Comparison of ENCODE assay signal across 14 cellular contexts in the genomic region with DNA sequence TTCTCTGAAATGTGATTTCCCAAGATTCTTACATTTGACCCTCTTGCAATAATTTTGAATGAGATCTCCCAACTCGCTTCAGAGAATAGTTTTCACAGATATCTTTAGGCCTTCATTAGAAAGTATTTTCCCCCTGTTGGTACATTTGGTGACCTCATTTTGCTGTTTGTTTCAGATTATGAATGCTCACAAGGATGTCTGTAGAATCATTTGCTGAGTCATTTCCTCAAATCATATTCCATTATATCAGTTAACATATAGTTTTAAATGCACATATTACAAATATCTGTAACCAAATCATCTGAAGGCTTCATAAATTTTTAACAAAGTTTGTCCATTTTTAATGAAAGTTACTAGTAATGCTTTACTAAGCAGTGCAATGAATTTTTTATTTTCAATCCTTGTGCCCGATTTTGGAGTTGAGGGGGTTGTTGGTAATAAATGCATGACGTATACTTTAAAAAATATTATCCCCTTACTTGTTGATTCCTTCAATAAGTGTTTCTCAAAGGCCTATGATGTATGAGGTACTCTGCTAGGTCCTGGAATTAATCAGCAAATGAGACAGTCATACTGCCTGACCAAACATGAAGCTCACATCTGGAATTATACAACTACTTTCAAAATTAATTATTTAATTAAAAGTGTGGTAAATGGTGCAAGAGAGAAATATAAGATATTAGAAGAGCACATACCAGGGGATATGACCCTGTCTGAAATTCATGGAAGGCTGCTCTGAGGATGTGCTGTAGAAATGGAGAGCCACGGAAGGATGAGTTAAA.
A peak's percentile ranks its signal among the peaks of the same experiment; 100 is the strongest.
DNase-seq lines count a peak whose midpoint lies in the region; ATAC-seq and TF ChIP-seq lines count a peak whose summit lies in the region.
"Had no signal": no experiment of that assay in that cellular context is flagged by ENCODE, and none has a peak within 500 bp of the region (broad histone marks: within the 10 kb centered on the region; RNA-seq: fewer than 3 reads in every experiment).

No MANE protein-coding gene starts in this region.

- no peaks in the 10 kb centered on the region for H3F3A ChIP-seq in smooth muscle cell (ENCODE audit: low read depth)

- H3K27me3 ChIP-seq in smooth muscle cell (ENCODE audit: low read depth) (no peaks in the 10 kb centered on the region), colonic mucosa (no peaks in the 10 kb centered on the region)
- H3K27me3 ChIP-seq: right lobe of liver had no signal

- TF ChIP-seq CTCF in RWPE1 (conservative IDR thresholded peaks at IDR 0.05; ENCODE audit: low read depth) (no peak), smooth muscle cell (IDR thresholded peaks at IDR 0.05; ENCODE audit: borderline replicate concordance, insufficient read depth, poor library complexity, severe bottlenecking) (no peak), colonic mucosa (IDR thresholded peaks at IDR 0.05) (no peak)

- no peaks in the 10 kb centered on the region for H3K79me2 ChIP-seq in smooth muscle cell (ENCODE audit: low read depth)

- peak overlapping the region; percentile 36 for H3K4me2 ChIP-seq in smooth muscle cell

- no peaks in the 10 kb centered on the region for H4K20me1 ChIP-seq in smooth muscle cell (ENCODE audit: low read depth)

- POLR2A ChIA-PET in RWPE1 (lab: Yijun Ruan, JAX; ENCODE audit: low non-redundant PET), result no interaction called here

- H3K9ac ChIP-seq in smooth muscle cell (ENCODE audit: low read depth) (no peak overlapping the region), colonic mucosa (ENCODE audit: low read depth in 2 of 2, low read length in 2 of 2) (no peak overlapping the region)

- 91% methylated on average over 4 of the region's 4 CpGs for WGBS in smooth muscle cell (ENCODE audit: low lambda C conversion rate)

- H3K4me3 Mint-ChIP-seq in activated T-cell treated with anti-CD3 and anti-CD28 coated beads, Interleukin-2, amount 50 U/mL, for 72 hours, result peak overlapping the region in 1 of 2 donors; percentile 41

- no peaks in the 10 kb centered on the region for H3K4me1 ChIP-seq in smooth muscle cell (ENCODE audit: low read depth)
- no peaks in the 10 kb centered on the region for H3K4me1 ChIP-seq in colonic mucosa
- H3K4me1 ChIP-seq: right lobe of liver had no signal

- H3K27ac Mint-ChIP-seq in activated T-cell treated with anti-CD3 and anti-CD28 coated beads, Interleukin-2, amount 50 U/mL, for 72 hours, result peak overlapping the region; percentile 20

- peaks cover 5 to 6% of the 10 kb centered on the region in 2 donors for H3K9me3 Mint-ChIP-seq in activated T-cell treated with anti-CD3 and anti-CD28 coated beads, Interleukin-2, amount 50 U/mL, for 72 hours

- H3K27me3 Mint-ChIP-seq in activated T-cell treated with anti-CD3 and anti-CD28 coated beads, Interleukin-2, amount 50 U/mL, for 72 hours (ENCODE audit: low read depth), result no peaks in the 10 kb centered on the region

- CTCF ChIA-PET in RWPE1 (lab: Yijun Ruan, JAX), result interaction anchor here (0.6 to 1.4 kb wide), 2 partner anchors 40 to 125 kb away, joined by 3 to 5 read pairs; no protein-coding TSS in a partner anchor

- H2AFZ ChIP-seq in smooth muscle cell (ENCODE audit: low read depth), result peak overlapping the region; percentile 45

- H3K4me3 ChIP-seq in smooth muscle cell, result no peak overlapping the region
- H3K4me3 ChIP-seq in colonic mucosa, result no peak overlapping the region
- H3K4me3 ChIP-seq: right lobe of liver had no signal

- H3K36me3 Mint-ChIP-seq in activated T-cell treated with anti-CD3 and anti-CD28 coated beads, Interleukin-2, amount 50 U/mL, for 72 hours (ENCODE audit: insufficient read depth in 2 of 2), result peaks cover 8 to 19% of the 10 kb centered on the region in 2 donors

- H3K9me3 ChIP-seq in smooth muscle cell (replicated peaks; ENCODE audit: low read depth) (no peaks in the 10 kb centered on the region), colonic mucosa (no peaks in the 10 kb centered on the region)
- H3K9me3 ChIP-seq: right lobe of liver had no signal

- intact Hi-C loops in colonic mucosa (cut with DNase I), result no loop called here

- H3K27ac ChIP-seq in RWPE1, result no peak overlapping the region
- H3K27ac ChIP-seq in smooth muscle cell (ENCODE audit: low read depth), result peak overlapping the region; percentile 3
- no peak overlapping the region for H3K27ac ChIP-seq in colonic mucosa
- H3K27ac ChIP-seq: right lobe of liver had no signal

- ATAC-seq in activated T-cell treated with anti-CD3 and anti-CD28 coated beads, Interleukin-2, amount 50 U/mL, for 72 hours (replicated peaks in 1 of 2), result peak in 1 of 2 donors; percentile 32
- ATAC-seq: right lobe of liver had no signal

- no peak for DNase-seq in activated T-cell treated with anti-CD3 and anti-CD28 coated beads, Interleukin-2, amount 50 U/mL, for 72 hours
- no peak for DNase-seq in activated T-cell treated with anti-CD3 and anti-CD28 coated beads, Interleukin-2, amount 50 U/mL, for 1 hour
- DNase-seq in RWPE1 (ENCODE audit: low spot score) (peak; percentile 11), dedifferentiated amniotic fluid mesenchymal stem cell (ENCODE audit: extremely low spot score) (peak; percentile 42), smooth muscle cell (lab: John Stamatoyannopoulos, UW; ENCODE audit: unreplicated experiment) (no peak), colonic mucosa (no peak), hepatic stellate cell (ENCODE audit: low spot score) (no peak), NCI-H187 (lab: John Stamatoyannopoulos, UW) (no peak)
- DNase-seq: AML-193; cortex of kidney; GF-D8; NCI-H1092 treated with DMSO at 0.1 percent for 48 hours; NK-92 treated with Interleukin-12 subunit alpha and Interleukin-12 subunit beta, amount 100 ng/mL, for 24 hours; right lobe of liver had no signal

- peaks cover 44% of the 10 kb centered on the region for H3K4me1 Mint-ChIP-seq in activated T-cell treated with anti-CD3 and anti-CD28 coated beads, Interleukin-2, amount 50 U/mL, for 72 hours (ENCODE audit: low read depth)

- H3K36me3 ChIP-seq in smooth muscle cell (ENCODE audit: low read depth), result no peaks in the 10 kb centered on the region
- H3K36me3 ChIP-seq in colonic mucosa, result no peaks in the 10 kb centered on the region
- H3K36me3 ChIP-seq: right lobe of liver had no signal

Comparison
In these comparisons a context has a peak if more than half of its experiments do, and no peak if none do; other contexts are left out.
1. DNase-seq: peak in RWPE1 (single experiment) and dedifferentiated amniotic fluid mesenchymal stem cell (single experiment); none in activated T-cell treated with anti-CD3 and anti-CD28 coated beads, Interleukin-2, amount 50 U/mL, for 72 hours (0 of 2), activated T-cell treated with anti-CD3 and anti-CD28 coated beads, Interleukin-2, amount 50 U/mL, for 1 hour (single experiment), smooth muscle cell (single experiment), colonic mucosa (single experiment), hepatic stellate cell (single experiment) and NCI-H187 (0 of 2).